Comparison of ENCODE assay signal across 23 cellular contexts in the genomic region with DNA sequence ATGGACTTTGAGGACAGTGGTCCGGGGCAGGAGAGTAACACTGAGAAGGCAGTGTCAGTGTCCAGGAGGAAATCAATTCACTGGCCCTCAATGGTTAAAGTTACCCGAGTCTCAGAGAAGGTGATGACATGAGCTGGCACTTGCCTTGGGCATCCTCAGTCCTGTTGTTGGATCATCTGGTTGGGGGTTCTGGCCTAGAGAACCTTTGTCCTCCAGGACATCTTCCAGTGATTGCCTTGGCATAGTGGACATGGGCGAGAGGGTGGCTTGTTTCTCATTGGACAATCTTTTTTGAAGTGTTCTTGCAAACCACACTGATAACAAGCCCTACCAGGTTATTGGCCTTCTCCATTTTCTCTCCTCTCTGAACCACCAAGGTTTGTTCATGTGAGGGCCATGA.
"Had no signal": no experiment of that assay in that cellular context is flagged by ENCODE, and none has a peak within 500 bp of the region (broad histone marks: within the 10 kb centered on the region; RNA-seq: fewer than 3 reads in every experiment).

No MANE protein-coding gene starts in this region.

- ATAC-seq: stimulated activated effector memory CD8-positive, alpha-beta T cell treated with anti-CD3 and anti-CD28 coated beads, Interleukin-12 subunit alpha, Interleukin-12 subunit beta, amount 100 ng/mL, for 72 hours; stimulated activated memory B cell treated with anti-CD40 and anti-IgM and Interleukin-4, amounts not matched to agents 10 μg/mL and 1 μg/mL and 100 μg/mL, for 72 hours; stimulated activated naive B cell treated with anti-CD40 and anti-IgM and Interleukin-4, amounts not matched to agents 10 μg/mL and 1 μg/mL and 100 μg/mL, for 72 hours; stimulated activated naive CD8-positive, alpha-beta T cell treated with anti-CD3 and anti-CD28 coated beads, Interleukin-15, amount 100 ng/mL, for 72 hours; stimulated activated naive CD8-positive, alpha-beta T cell treated with anti-CD3 and anti-CD28 coated beads, Interleukin-15, Interleukin-2, amounts not matched to agents 100 U/mL and 50 U/mL, for 24 hours; upper lobe of right lung had no signal

- DNase-seq: stimulated activated CD4-positive, alpha-beta T cell treated with anti-CD3 and anti-CD28 coated beads, Interleukin-2, amount 100 ng/mL, for 48 hours; stimulated activated CD4-positive, alpha-beta T cell treated with anti-CD3 and anti-CD28 coated beads, Interleukin-4, amount 100 ng/mL, for 1 hour; stimulated activated CD4-positive, alpha-beta T cell treated with anti-CD3 and anti-CD28 coated beads, Interleukin-4, amount 100 ng/mL, for 24 hours; stimulated activated CD4-positive, alpha-beta T cell treated with anti-CD3 and anti-CD28 coated beads, Interleukin-4, amount 100 ng/mL, for 4 hours; stimulated activated CD8-positive, alpha-beta memory T cell treated with anti-CD3 and anti-CD28 coated beads, Interleukin-4, amount 100 ng/mL, for 48 hours; stimulated activated naive B cell treated with anti-CD40 and anti-IgM and Interleukin-4, amounts not matched to agents 10 μg/mL and 1 μg/mL and 100 μg/mL, for 72 hours; stimulated activated naive CD4-positive, alpha-beta T cell; stimulated activated naive CD4-positive, alpha-beta T cell treated with Interleukin-2 at 50 U/mL for 16 hours; stimulated activated naive CD8-positive, alpha-beta T cell treated with anti-CD3 and anti-CD28 coated beads, Interleukin-15, amount 100 ng/mL, for 72 hours; stimulated activated naive CD8-positive, alpha-beta T cell treated with anti-CD3 and anti-CD28 coated beads, Interleukin-15, Interleukin-2, amounts not matched to agents 100 U/mL and 50 U/mL, for 24 hours; stomach; substantia nigra; testis; thyroid gland; tibial artery; transverse colon; trophoblast cell; upper lobe of left lung; upper lobe of right lung; uterus had no signal

- FAIRE-seq: urothelium cell line had no signal
